12 cellular contexts compared by ENCODE assay signal in genomic region chr4:108247511-108248088, GRCh38.
DNase-seq lines count a peak whose midpoint lies in the region; ATAC-seq and TF ChIP-seq lines count a peak whose summit lies in the region.
"Had no signal": no experiment of that assay in that cellular context is flagged by ENCODE, and none has a peak within 500 bp of the region (broad histone marks: within the 10 kb centered on the region; RNA-seq: fewer than 3 reads in every experiment).

No MANE protein-coding gene starts in this region.

- no peak for TF ChIP-seq POLR2A in vagina (IDR thresholded peaks at IDR 0.05)

- 45 to 62% methylated on average over 2 to 3 of the region's 3 CpGs for WGBS in endodermal cell (ENCODE audit: insufficient coverage in 1 of 2, insufficient read length in 1 of 2), 2 experiments

- peak; percentile 92 for DNase-seq in COLO668 (lab: John Stamatoyannopoulos, UW; ENCODE audit: unreplicated experiment)
- peak; percentile 35 for DNase-seq in HT1080 (ENCODE audit: low read depth)
- DNase-seq in NCI-H524 treated with DMSO at 0.1 percent for 48 hours (lab: John Stamatoyannopoulos, UW): peak; percentile 88
- DNase-seq in endodermal cell: peak; percentile 58
- DNase-seq in activated effector memory CD4-positive, alpha-beta T cell treated with Interleukin-2 at 50 U/mL for 16 hours: no peak
- DNase-seq in A172 (ENCODE audit: low spot score): no peak
- no peak for DNase-seq in vagina (ENCODE audit: extremely low spot score in 2 of 2)
- DNase-seq: activated CD4-positive, alpha-beta memory T cell treated with anti-CD3 and anti-CD28 coated beads, Interleukin-2, amount 10 ng/mL, durations not matched to agents 7 days and 5 days; activated naive CD8-positive, alpha-beta T cell treated with anti-CD3 and anti-CD28 coated beads for 36 hours had no signal

- H3K4me3 ChIP-seq in endodermal cell (ENCODE audit: low read length) (no peak overlapping the region), vagina (no peak overlapping the region)
- H3K4me3 ChIP-seq: heart left ventricle, smooth muscle cell had no signal

- no peaks in the 10 kb centered on the region for H3K27me3 Mint-ChIP-seq in endodermal cell (ENCODE audit: insufficient read depth)
- H3K27me3 Mint-ChIP-seq: activated CD4-positive, alpha-beta memory T cell treated with anti-CD3 and anti-CD28 coated beads, Interleukin-2, amount 10 ng/mL, durations not matched to agents 7 days and 5 days; activated naive CD8-positive, alpha-beta T cell treated with anti-CD3 and anti-CD28 coated beads for 36 hours had no signal

- TF ChIP-seq CTCF in endodermal cell (conservative IDR thresholded peaks at IDR 0.05): no peak
- no peak for TF ChIP-seq CTCF in vagina (IDR thresholded peaks at IDR 0.05)

- H3K27ac ChIP-seq in endodermal cell (ENCODE audit: low read depth, low read length) (no peak overlapping the region), vagina (no peak overlapping the region)
- H3K27ac ChIP-seq: heart left ventricle had no signal

- H3K27me3 ChIP-seq in endodermal cell (ENCODE audit: control insufficient read depth, insufficient read depth, low read length, poor library complexity, severe bottlenecking) (no peaks in the 10 kb centered on the region), vagina (no peaks in the 10 kb centered on the region)
- H3K27me3 ChIP-seq: heart left ventricle had no signal

- H3K9me3 ChIP-seq in endodermal cell (ENCODE audit: control insufficient read depth, low read length): no peaks in the 10 kb centered on the region
- H3K9me3 ChIP-seq in vagina: no peaks in the 10 kb centered on the region

- no peak overlapping the region for H3K9ac ChIP-seq in endodermal cell (ENCODE audit: extremely low read depth, low read length, poor library complexity, severe bottlenecking)

- H3K4me1 Mint-ChIP-seq in endodermal cell: no peaks in the 10 kb centered on the region
- H3K4me1 Mint-ChIP-seq: activated CD4-positive, alpha-beta memory T cell treated with anti-CD3 and anti-CD28 coated beads, Interleukin-2, amount 10 ng/mL, durations not matched to agents 7 days and 5 days had no signal

- intact Hi-C loops in vagina (cut with DNase I): no loop called here

- no peak for ATAC-seq in HG03196 (IDR thresholded peaks at IDR 0.05; ENCODE audit: unreplicated experiment)
- ATAC-seq: heart left ventricle had no signal

- no peak overlapping the region for H3K27ac Mint-ChIP-seq in endodermal cell
- H3K27ac Mint-ChIP-seq: activated CD4-positive, alpha-beta memory T cell treated with anti-CD3 and anti-CD28 coated beads, Interleukin-2, amount 10 ng/mL, durations not matched to agents 7 days and 5 days; activated naive CD8-positive, alpha-beta T cell treated with anti-CD3 and anti-CD28 coated beads for 36 hours had no signal

- no peaks in the 10 kb centered on the region for H3K36me3 ChIP-seq in endodermal cell (ENCODE audit: control insufficient read depth, insufficient read depth, low read length)
- no peaks in the 10 kb centered on the region for H3K36me3 ChIP-seq in vagina
- H3K36me3 ChIP-seq: heart left ventricle had no signal

- no peak overlapping the region for H3K4me3 Mint-ChIP-seq in endodermal cell
- H3K4me3 Mint-ChIP-seq: activated CD4-positive, alpha-beta memory T cell treated with anti-CD3 and anti-CD28 coated beads, Interleukin-2, amount 10 ng/mL, durations not matched to agents 7 days and 5 days; activated naive CD8-positive, alpha-beta T cell treated with anti-CD3 and anti-CD28 coated beads for 36 hours had no signal

- no peaks in the 10 kb centered on the region for H3K36me3 Mint-ChIP-seq in endodermal cell (ENCODE audit: low read depth)

- no peaks in the 10 kb centered on the region for H3K4me1 ChIP-seq in endodermal cell (ENCODE audit: control insufficient read depth, insufficient read depth, low read length)
- no peaks in the 10 kb centered on the region for H3K4me1 ChIP-seq in vagina
- H3K4me1 ChIP-seq: heart left ventricle had no signal

- H3K9me3 Mint-ChIP-seq in endodermal cell: peaks cover 11% of the 10 kb centered on the region
- H3K9me3 Mint-ChIP-seq: activated CD4-positive, alpha-beta memory T cell treated with anti-CD3 and anti-CD28 coated beads, Interleukin-2, amount 10 ng/mL, durations not matched to agents 7 days and 5 days had no signal

Comparison
In these comparisons a context has a peak if more than half of its experiments do, and no peak if none do; other contexts are left out.
1. DNase-seq: peak in COLO668 (single experiment), HT1080 (single experiment), NCI-H524 treated with DMSO at 0.1 percent for 48 hours (single experiment) and endodermal cell (single experiment); none in activated effector memory CD4-positive, alpha-beta T cell treated with Interleukin-2 at 50 U/mL for 16 hours (single experiment), A172 (single experiment) and vagina (0 of 2).